In genomic region chr17:46160169-46160568, GRCh38 we compare ENCODE assay signal across 2 cellular contexts.
TF ChIP-seq lines count a peak whose summit lies in the region.

No MANE protein-coding gene starts in this region.

TF ChIP-seq in HepG2, 621 proteins besides CTCF, POLR2A, EP300 and RAD21:
- no peak for TF ChIP-seq JUN (CRISPR knock-in tag; IDR thresholded peaks at IDR 0.05)
- TF ChIP-seq ZNF770 (CRISPR knock-in tag; IDR thresholded peaks at IDR 0.05) = peak; percentile 64; the same call in 1 of the 2 replicates

TF ChIP-seq in GM12878, 131 proteins besides CTCF, POLR2A, EP300 and RAD21:
- TF ChIP-seq, protein P1, sequence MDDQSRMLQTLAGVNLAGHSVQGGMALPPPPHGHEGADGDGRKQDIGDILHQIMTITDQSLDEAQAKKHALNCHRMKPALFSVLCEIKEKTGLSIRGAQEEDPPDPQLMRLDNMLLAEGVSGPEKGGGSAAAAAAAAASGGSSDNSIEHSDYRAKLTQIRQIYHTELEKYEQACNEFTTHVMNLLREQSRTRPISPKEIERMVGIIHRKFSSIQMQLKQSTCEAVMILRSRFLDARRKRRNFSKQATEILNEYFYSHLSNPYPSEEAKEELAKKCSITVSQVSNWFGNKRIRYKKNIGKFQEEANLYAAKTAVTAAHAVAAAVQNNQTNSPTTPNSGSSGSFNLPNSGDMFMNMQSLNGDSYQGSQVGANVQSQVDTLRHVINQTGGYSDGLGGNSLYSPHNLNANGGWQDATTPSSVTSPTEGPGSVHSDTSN (IDR thresholded peaks at IDR 0.05; ENCODE audit: insufficient replicate concordance, low read depth, low read length) = no peak
- TF ChIP-seq, protein P2, sequence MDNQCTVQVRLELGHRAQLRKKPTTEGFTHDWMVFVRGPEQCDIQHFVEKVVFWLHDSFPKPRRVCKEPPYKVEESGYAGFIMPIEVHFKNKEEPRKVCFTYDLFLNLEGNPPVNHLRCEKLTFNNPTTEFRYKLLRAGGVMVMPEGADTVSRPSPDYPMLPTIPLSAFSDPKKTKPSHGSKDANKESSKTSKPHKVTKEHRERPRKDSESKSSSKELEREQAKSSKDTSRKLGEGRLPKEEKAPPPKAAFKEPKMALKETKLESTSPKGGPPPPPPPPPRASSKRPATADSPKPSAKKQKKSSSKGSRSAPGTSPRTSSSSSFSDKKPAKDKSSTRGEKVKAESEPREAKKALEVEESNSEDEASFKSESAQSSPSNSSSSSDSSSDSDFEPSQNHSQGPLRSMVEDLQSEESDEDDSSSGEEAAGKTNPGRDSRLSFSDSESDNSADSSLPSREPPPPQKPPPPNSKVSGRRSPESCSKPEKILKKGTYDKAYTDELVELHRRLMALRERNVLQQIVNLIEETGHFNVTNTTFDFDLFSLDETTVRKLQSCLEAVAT (IDR thresholded peaks at IDR 0.05) = 0 out of 2 replicates have a peak, but pooled peaks have one; percentile 30
